ENCODE assay signal across 8 cellular contexts in the genomic region with DNA sequence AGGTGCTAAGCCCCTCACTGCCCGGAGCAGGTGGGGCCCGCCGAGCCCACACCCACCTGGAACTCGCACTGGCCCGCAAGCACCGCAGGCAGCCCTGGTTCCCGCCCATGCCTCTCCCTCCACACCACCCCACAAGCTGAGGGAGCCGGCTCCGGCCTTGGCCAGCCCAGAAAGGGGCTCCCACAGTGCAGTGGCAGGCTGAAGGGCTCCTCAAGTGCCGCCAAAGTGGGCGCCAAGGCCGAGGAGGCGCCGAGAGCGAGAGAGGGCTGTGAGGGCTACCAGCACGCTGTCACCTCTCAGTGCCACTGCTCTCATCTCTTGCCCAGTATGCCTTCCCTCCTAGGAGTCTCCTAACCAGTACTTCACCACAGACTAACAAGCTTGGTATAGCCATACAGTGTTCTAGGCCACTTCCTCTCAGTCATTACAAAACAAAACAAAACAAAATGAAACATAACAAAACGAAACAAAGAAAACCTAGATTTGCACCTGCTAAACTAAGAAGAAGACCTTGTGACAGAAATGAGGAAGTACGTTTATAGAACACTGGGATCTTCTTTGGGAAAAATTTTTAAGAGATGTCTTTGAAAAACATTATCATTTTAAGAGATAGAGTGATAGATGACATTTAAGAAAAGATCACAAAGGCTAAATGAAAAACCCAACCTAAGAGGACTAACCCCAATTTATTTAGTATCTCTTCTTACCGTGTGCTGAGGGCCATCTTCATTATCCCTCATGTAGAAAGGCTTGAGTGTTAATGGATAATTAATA. TPM values are rescaled to one million over a fixed set of nuclear protein-coding genes. Genes with fewer than 3 reads are reported as not detected.
A peak's percentile ranks its signal among the peaks of the same experiment; 100 is the strongest.
DNase-seq lines count a peak whose midpoint lies in the region; ATAC-seq, FAIRE-seq and TF ChIP-seq lines count a peak whose summit lies in the region.

No MANE protein-coding gene starts in this region.

- no peak for TF ChIP-seq CTCF in foreskin keratinocyte (conservative IDR thresholded peaks at IDR 0.05)

- H3K4me1 ChIP-seq in foreskin keratinocyte, result peaks cover 7% of the 10 kb centered on the region

- ATAC-seq in GM21723 (IDR thresholded peaks at IDR 0.05; ENCODE audit: unreplicated experiment) (peak; percentile 98), foreskin keratinocyte (no peak)

- H3K27me3 ChIP-seq in foreskin keratinocyte, result no peaks in the 10 kb centered on the region

- DNase-seq in GM18507 (ENCODE audit: extremely low spot score, insufficient read length, low read depth) (peak; percentile 65), NCI-H2029 (lab: John Stamatoyannopoulos, UW) (peak; percentile 29), germinal center (ENCODE audit: low spot score) (peak; percentile 47), foreskin keratinocyte (no peak), NCI-H1694 (lab: John Stamatoyannopoulos, UW) (no peak), COLO829 (ENCODE audit: low spot score) (no peak), NCI-H2107 treated with DMSO at 0.1 percent for 48 hours (lab: John Stamatoyannopoulos, UW; ENCODE audit: unreplicated experiment) (no peak)

- peak; percentile 95 for FAIRE-seq in GM18507 (lab: Jason Lieb, UNC)

- H3K27ac ChIP-seq in foreskin keratinocyte, result no peak overlapping the region

RNA-seq across cellular contexts. Expression of a gene that starts 47.7 kb away (rescaled TPM):
- total RNA-seq in foreskin keratinocyte, result 0.53 and 0.61 TPM in 2 replicates
- polyA plus RNA-seq in foreskin keratinocyte, result 0.13 and 0.14 TPM in 2 replicates

Comparison
In these comparisons a context has a peak if more than half of its experiments do, and no peak if none do; other contexts are left out.
1. DNase-seq: peak in GM18507 (single experiment), NCI-H2029 (single experiment) and germinal center (single experiment); none in foreskin keratinocyte (0 of 2), NCI-H1694 (single experiment), COLO829 (single experiment) and NCI-H2107 treated with DMSO at 0.1 percent for 48 hours (single experiment).